In the genomic region with DNA sequence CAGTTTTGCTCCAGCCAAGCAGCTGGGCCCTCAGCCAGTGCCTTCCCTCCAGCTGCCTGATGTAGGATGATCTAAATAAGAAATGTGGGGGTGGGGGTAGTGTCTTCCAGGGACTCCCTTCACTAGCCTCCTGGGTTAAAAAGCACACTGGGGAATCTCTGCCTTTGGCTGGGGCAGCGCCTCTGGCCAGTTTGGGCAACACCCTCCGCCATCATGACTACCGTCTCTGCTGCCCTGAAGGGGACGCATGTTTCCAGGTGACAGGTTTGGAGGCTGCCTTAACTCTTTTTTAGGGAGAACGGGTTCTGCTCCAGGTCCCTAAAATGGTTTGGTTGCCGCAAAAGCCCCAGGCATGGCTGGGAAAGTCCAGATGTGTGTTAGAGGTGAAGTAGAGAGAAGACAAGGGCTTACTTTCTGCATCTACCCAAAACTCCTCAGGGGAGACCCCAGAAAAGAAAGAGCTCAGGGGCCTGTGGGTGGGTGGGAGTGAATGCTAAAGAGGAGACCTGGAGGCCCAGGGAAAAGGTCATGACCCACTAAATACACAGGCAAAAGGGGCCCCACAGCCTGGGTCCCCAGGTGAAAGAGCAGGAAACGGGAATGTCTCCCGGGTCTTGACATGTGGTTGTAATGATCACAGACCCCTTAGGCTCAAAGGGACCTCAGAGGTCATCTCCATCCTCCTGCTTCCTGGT, we compare ENCODE assay signal across 21 cellular contexts.
DNase-seq lines count a peak whose midpoint lies in the region; ATAC-seq and FAIRE-seq lines count a peak whose summit lies in the region.
"Had no signal": no experiment of that assay in that cellular context is flagged by ENCODE, and none has a peak within 500 bp of the region (broad histone marks: within the 10 kb centered on the region; RNA-seq: fewer than 3 reads in every experiment).

No MANE protein-coding gene starts in this region.

- ATAC-seq in activated CD4-positive, alpha-beta T cell treated with anti-CD3 and anti-CD28 coated beads for 36 hours = no peak
- ATAC-seq in activated CD8-positive, alpha-beta memory T cell treated with anti-CD3 and anti-CD28 coated beads, Interleukin-2, amount 10 ng/mL, durations not matched to agents 7 days and 5 days = no peak
- ATAC-seq in HG03139 (IDR thresholded peaks at IDR 0.05; ENCODE audit: unreplicated experiment) = no peak
- ATAC-seq: upper lobe of right lung had no signal

- intact Hi-C loops in activated CD4-positive, alpha-beta T cell treated with anti-CD3 and anti-CD28 coated beads for 36 hours (cut with DNase I, micrococcal nuclease) = loop anchor here (5.0 to 10.0 kb wide), 2 partner anchors 163 to 364 kb away; no protein-coding TSS in a partner anchor

- peaks cover 3% of the 10 kb centered on the region for H3K36me3 Mint-ChIP-seq in activated CD4-positive, alpha-beta T cell treated with anti-CD3 and anti-CD28 coated beads for 36 hours (ENCODE audit: low read depth)
- H3K36me3 Mint-ChIP-seq in activated CD8-positive, alpha-beta memory T cell treated with anti-CD3 and anti-CD28 coated beads, Interleukin-2, amount 10 ng/mL, durations not matched to agents 7 days and 5 days = peaks cover 14% of the 10 kb centered on the region

- H3K27me3 Mint-ChIP-seq in activated CD4-positive, alpha-beta T cell treated with anti-CD3 and anti-CD28 coated beads for 36 hours = no peaks in the 10 kb centered on the region
- no peaks in the 10 kb centered on the region for H3K27me3 Mint-ChIP-seq in activated CD8-positive, alpha-beta memory T cell treated with anti-CD3 and anti-CD28 coated beads, Interleukin-2, amount 10 ng/mL, durations not matched to agents 7 days and 5 days
- H3K27me3 Mint-ChIP-seq: naive B cell had no signal

- DNase-seq in activated CD4-positive, alpha-beta T cell treated with anti-CD3 and anti-CD28 coated beads for 36 hours = no peak
- no peak for DNase-seq in activated CD4-positive, alpha-beta T cell treated with anti-CD3 and anti-CD28 coated beads for 4 hours
- DNase-seq in GM19239 (ENCODE audit: insufficient read length, low spot score) (no peak), mesenteric fat pad (ENCODE audit: low spot score) (peak; percentile 75), iPS-NIHi11 (ENCODE audit: low spot score) (no peak), H4 (ENCODE audit: low spot score) (no peak)
- DNase-seq in activated CD8-positive, alpha-beta memory T cell treated with anti-CD3 and anti-CD28 coated beads, Interleukin-2, amount 10 ng/mL, durations not matched to agents 7 days and 5 days = peak; percentile 38
- DNase-seq: BE2C; dermis blood vessel endothelial cell; foreskin fibroblast; GM23248; hypothalamus; mammary epithelial cell; naive B cell; NCI-H774; OCI-M1; SHP77; stimulated activated CD4-positive, alpha-beta T cell treated with anti-CD3 and anti-CD28 coated beads, Interleukin-1b, Interleukin-23, amount 100 ng/mL, for 48 hours; upper lobe of right lung had no signal

- peaks cover 84% of the 10 kb centered on the region for H3K4me1 Mint-ChIP-seq in activated CD4-positive, alpha-beta T cell treated with anti-CD3 and anti-CD28 coated beads for 36 hours
- peaks cover 86% of the 10 kb centered on the region for H3K4me1 Mint-ChIP-seq in activated CD8-positive, alpha-beta memory T cell treated with anti-CD3 and anti-CD28 coated beads, Interleukin-2, amount 10 ng/mL, durations not matched to agents 7 days and 5 days

- no peak overlapping the region for H3K4me3 Mint-ChIP-seq in activated CD4-positive, alpha-beta T cell treated with anti-CD3 and anti-CD28 coated beads for 36 hours
- H3K4me3 Mint-ChIP-seq in activated CD8-positive, alpha-beta memory T cell treated with anti-CD3 and anti-CD28 coated beads, Interleukin-2, amount 10 ng/mL, durations not matched to agents 7 days and 5 days = no peak overlapping the region

- peak overlapping the region; percentile 37 for H3K27ac Mint-ChIP-seq in activated CD4-positive, alpha-beta T cell treated with anti-CD3 and anti-CD28 coated beads for 36 hours
- H3K27ac Mint-ChIP-seq in activated CD8-positive, alpha-beta memory T cell treated with anti-CD3 and anti-CD28 coated beads, Interleukin-2, amount 10 ng/mL, durations not matched to agents 7 days and 5 days = peak overlapping the region; percentile 94

- CTCF ChIA-PET in activated CD4-positive, alpha-beta T cell treated with anti-CD3 and anti-CD28 coated beads for 36 hours (lab: Charles Lee) = interaction anchor here (1.2 to 3.7 kb wide), 5 partner anchors 14 to 255 kb away, joined by 3 to 33 read pairs (median 6); no protein-coding TSS in a partner anchor
- CTCF ChIA-PET in activated CD8-positive, alpha-beta memory T cell treated with anti-CD3 and anti-CD28 coated beads, Interleukin-2, amount 10 ng/mL, durations not matched to agents 7 days and 5 days (lab: Charles Lee) = interaction anchor here (1.0 to 10.4 kb wide), 8 partner anchors 8 to 137 kb away, joined by 3 to 97 read pairs (median 35); partner anchors contain the start of gene CCND2

- H3K9me3 Mint-ChIP-seq in activated CD4-positive, alpha-beta T cell treated with anti-CD3 and anti-CD28 coated beads for 36 hours (ENCODE audit: low read depth) = peaks cover under 1% of the 10 kb centered on the region
- H3K9me3 Mint-ChIP-seq in activated CD8-positive, alpha-beta memory T cell treated with anti-CD3 and anti-CD28 coated beads, Interleukin-2, amount 10 ng/mL, durations not matched to agents 7 days and 5 days (ENCODE audit: low read depth) = peaks cover 4% of the 10 kb centered on the region

- POLR2A ChIA-PET in activated CD4-positive, alpha-beta T cell treated with anti-CD3 and anti-CD28 coated beads for 36 hours (lab: Charles Lee) = interaction anchor here (0.6 to 2.4 kb wide), 5 partner anchors 24 to 133 kb away, joined by 3 to 16 read pairs (median 3); partner anchors contain the start of gene CCND2

- FAIRE-seq in GM19239 (lab: Jason Lieb, UNC) = peak; percentile 76
- FAIRE-seq: D721Med had no signal

Comparison
In these comparisons a context has a peak if more than half of its experiments do, and no peak if none do; other contexts are left out.
1. DNase-seq: peak in activated CD8-positive, alpha-beta memory T cell treated with anti-CD3 and anti-CD28 coated beads, Interleukin-2, amount 10 ng/mL, durations not matched to agents 7 days and 5 days (single experiment) and mesenteric fat pad (single experiment); none in activated CD4-positive, alpha-beta T cell treated with anti-CD3 and anti-CD28 coated beads for 36 hours (single experiment), activated CD4-positive, alpha-beta T cell treated with anti-CD3 and anti-CD28 coated beads for 4 hours (0 of 2), GM19239 (single experiment), iPS-NIHi11 (single experiment) and H4 (single experiment).